Comparison of ENCODE assay signal across 9 cellular contexts in the genomic region with DNA sequence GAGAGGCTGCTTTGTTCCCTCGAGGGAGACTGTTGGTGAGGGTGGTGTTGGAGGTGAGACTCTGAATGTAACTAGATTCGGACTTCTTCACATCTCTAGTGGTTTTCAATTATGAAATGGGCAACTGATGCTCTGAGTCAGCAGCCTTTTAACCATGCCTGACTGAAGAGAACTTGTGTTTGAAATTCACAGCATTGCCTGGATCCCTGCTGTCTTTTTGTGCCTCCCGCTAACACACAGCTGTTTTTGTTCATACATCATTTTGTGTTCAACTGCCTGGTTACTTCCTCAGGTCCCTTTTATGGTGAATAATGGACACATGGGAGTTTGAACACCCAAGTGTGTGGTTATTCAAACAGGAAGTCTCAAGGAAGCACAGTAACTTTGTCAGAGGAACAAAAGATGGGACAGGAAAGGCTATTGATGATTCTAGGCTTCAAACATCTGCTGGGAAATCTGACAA. TPM values are rescaled to one million over a fixed set of nuclear protein-coding genes. Genes with fewer than 3 reads are reported as not detected.
DNase-seq lines count a peak whose midpoint lies in the region; ATAC-seq and TF ChIP-seq lines count a peak whose summit lies in the region.
"Had no signal": no experiment of that assay in that cellular context is flagged by ENCODE, and none has a peak within 500 bp of the region (broad histone marks: within the 10 kb centered on the region; RNA-seq: fewer than 3 reads in every experiment).

No MANE protein-coding gene starts in this region.

- H3K27ac ChIP-seq in Panc1 (ENCODE audit: low read length) (peak overlapping the region; percentile 18; the same call in 1 of the 2 replicates), transverse colon (peak overlapping the region; percentile 36 to 62 (median 49))
- H3K27ac ChIP-seq: 22Rv1 had no signal

- no peak overlapping the region for H3K4me3 Mint-ChIP-seq in natural killer cell

- no TSS peak for BruUV-seq in Panc1 (replicated peaks; lab: Mats Ljungman, UMichigan)

- H3K4me3 ChIP-seq in Panc1 (ENCODE audit: low read depth in 2 of 2, low read length in 2 of 2) = no peak overlapping the region
- H3K4me3 ChIP-seq in transverse colon = no peak overlapping the region

- CTCF ChIA-PET in Panc1 (lab: Charles Lee) = no interaction called here

- ATAC-seq in Panc1 = no peak
- ATAC-seq in natural killer cell = no peak

- H3K27ac Mint-ChIP-seq in natural killer cell = no peak overlapping the region

- H3K4me1 ChIP-seq in Panc1 (ENCODE audit: control insufficient read depth, insufficient read depth, low read length) (peaks cover 18% of the 10 kb centered on the region), transverse colon (peaks cover 13 to 62% (median 20%) of the 10 kb centered on the region in 4 donors)

- no peaks in the 10 kb centered on the region for H3K9me3 ChIP-seq in Panc1 (ENCODE audit: control insufficient read depth, insufficient read depth, low read depth, low read length)
- H3K9me3 ChIP-seq in transverse colon = no peaks in the 10 kb centered on the region

- peaks cover 16 to 54% of the 10 kb centered on the region in 2 donors for H3K27me3 Mint-ChIP-seq in natural killer cell (ENCODE audit: low read depth in 2 of 2)

- H3K36me3 ChIP-seq in Panc1 (ENCODE audit: control insufficient read depth, insufficient read depth, low read length) (no peaks in the 10 kb centered on the region), transverse colon (no peaks in the 10 kb centered on the region)

- in situ Hi-C loops in Panc1 (cut with HindIII; ENCODE audit: low pct_unique_long_range_greater_than_20kb, low sequenced_read_pairs) (no loop called here), transverse colon (cut with MboI; ENCODE audit: low pct_ligation_motif_present in 1 of 4, low pct_unique_long_range_greater_than_20kb in 1 of 4, low sequenced_read_pairs in 3 of 4) (no loop called here)

- TF ChIP-seq EP300 in transverse colon (IDR thresholded peaks at IDR 0.05; ENCODE audit: low read depth) = no peak

- no peaks in the 10 kb centered on the region for H3K27me3 ChIP-seq in Panc1 (ENCODE audit: control insufficient read depth, insufficient read depth, low read length)
- H3K27me3 ChIP-seq in transverse colon = no peaks in the 10 kb centered on the region

- POLR2A ChIA-PET in Panc1 (lab: Charles Lee) = no interaction called here

- H3K36me3 Mint-ChIP-seq in natural killer cell = no peaks in the 10 kb centered on the region

- H3K4me1 Mint-ChIP-seq in natural killer cell = no peaks in the 10 kb centered on the region

- no peak for TF ChIP-seq POLR2A in transverse colon (IDR thresholded peaks at IDR 0.05)

- no peak for TF ChIP-seq CTCF in Panc1 (IDR thresholded peaks at IDR 0.05)
- no peak for TF ChIP-seq CTCF in transverse colon (IDR thresholded peaks at IDR 0.05)
- no peak for TF ChIP-seq CTCF in natural killer cell (IDR thresholded peaks at IDR 0.05)

- intact Hi-C loops in Panc1 (cut with micrococcal nuclease; ENCODE audit: unreplicated experiment) = no loop called here
- intact Hi-C loops in transverse colon (cut with DNase I; ENCODE audit: low total_unique reads) = no loop called here
- intact Hi-C loops in natural killer cell (cut with micrococcal nuclease) = no loop called here

- WGBS in transverse colon (ENCODE audit: low coverage in 1 of 2), 2 donors = 42 to 52% methylated on average over 3 of the region's 3 CpGs

- no peaks in the 10 kb centered on the region for H3K9me3 Mint-ChIP-seq in natural killer cell

- DNase-seq in DMS53 (lab: John Stamatoyannopoulos, UW) = peak; percentile 36
- DNase-seq in DMS53 treated with DMSO at 0.1 percent for 48 hours (lab: John Stamatoyannopoulos, UW; ENCODE audit: unreplicated experiment) = no peak
- DNase-seq in Panc1 (ENCODE audit: low read depth, low spot score) = no peak
- peak; percentile 87 for DNase-seq in glomerular endothelial cell (ENCODE audit: extremely low read depth, low read depth, low spot score)
- DNase-seq in transverse colon = no peak
- no peak for DNase-seq in natural killer cell
- DNase-seq in NK-92 (lab: John Stamatoyannopoulos, UW; ENCODE audit: unreplicated experiment) = no peak
- DNase-seq in NCI-H524 (lab: John Stamatoyannopoulos, UW) = no peak

RNA-seq across cellular contexts. Expression of a gene that starts 16.8 kb away (rescaled TPM):
- 113 TPM for total RNA-seq in Panc1 (2021; ENCODE audit: unreplicated experiment)
- 81.6 TPM for polyA plus RNA-seq in Panc1 (2012; ENCODE audit: insufficient read length)
- total RNA-seq in glomerular endothelial cell = 629 and 1,032 TPM in 2 replicates
- 100 to 1,000 TPM in 3 of 4 donors, 10 to 100 TPM in 1; 77.7 to 633 (median 138) TPM for total RNA-seq in transverse colon
- total RNA-seq in natural killer cell = under 1 TPM; 0.33 to 0.66 (median 0.58) TPM

Comparison
In these comparisons a context has a peak if more than half of its experiments do, and no peak if none do; other contexts are left out.
1. DNase-seq: peak in DMS53 (single experiment) and glomerular endothelial cell (single experiment); none in DMS53 treated with DMSO at 0.1 percent for 48 hours (single experiment), Panc1 (single experiment), transverse colon (single experiment), natural killer cell (single experiment), NK-92 (single experiment) and NCI-H524 (0 of 2).
2. RNA of a gene that starts 16.8 kb away (total RNA-seq): 629 to 1,032 TPM in glomerular endothelial cell, 77.7 to 633 TPM in transverse colon and 113 TPM in Panc1 (single experiment); 0.33 to 0.66 TPM in natural killer cell; every median in the first group is over 10 times any median in the second.